In the genomic region with DNA sequence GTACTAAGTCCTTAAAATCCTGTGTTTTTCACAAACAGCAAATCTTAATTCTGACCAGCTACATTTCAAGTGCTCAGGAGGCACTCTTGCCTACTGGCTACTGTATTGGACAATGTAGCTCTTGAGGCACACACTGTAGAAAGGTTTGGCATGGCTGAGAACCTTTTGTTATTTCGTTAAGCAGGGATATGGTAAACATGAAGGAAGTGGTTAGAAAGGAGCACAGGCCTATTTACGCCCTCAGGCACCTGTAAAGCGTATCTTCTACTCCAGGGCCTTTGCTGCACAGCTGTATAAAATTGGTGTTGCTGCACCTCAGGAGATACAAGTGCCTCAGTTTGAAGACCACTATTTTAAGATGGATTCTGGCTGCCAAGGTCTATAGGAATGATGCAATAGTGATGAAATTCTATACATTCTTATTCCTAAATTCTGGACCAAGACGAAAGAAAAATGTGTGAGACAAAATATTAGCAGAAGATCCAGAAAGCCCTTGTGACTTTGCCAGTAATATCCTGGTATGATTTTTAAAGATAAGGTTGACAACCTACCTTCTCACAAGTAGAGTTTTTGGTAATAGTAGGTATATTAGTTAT, we compare ENCODE assay signal across 19 cellular contexts.
"Had no signal": no experiment of that assay in that cellular context is flagged by ENCODE, and none has a peak within 500 bp of the region (broad histone marks: within the 10 kb centered on the region; RNA-seq: fewer than 3 reads in every experiment).

No MANE protein-coding gene starts in this region.

- H3K4me3 ChIP-seq: body of pancreas, esophagus muscularis mucosa, left lung, neural progenitor cell, ovary, stomach, testis, upper lobe of left lung had no signal

- H3K4me3 Mint-ChIP-seq: activated T-cell treated with anti-CD3 and anti-CD28 coated beads, Interleukin-2, amount 50 U/mL, for 24 hours; neural progenitor cell had no signal

- DNase-seq: activated CD4-positive, CD25-positive, alpha-beta regulatory T cell treated with anti-CD3 and anti-CD28 coated beads, Interleukin-2, amount 50 U/mL, for 72 hours; activated effector memory CD4-positive, alpha-beta T cell treated with Interleukin-2 at 50 U/mL for 16 hours; activated T-cell treated with anti-CD3 and anti-CD28 coated beads, Interleukin-2, amount 50 U/mL, for 24 hours; amygdala; body of pancreas; caudate nucleus; hippocampal formation; kidney; left lung; naive B cell; ovary; stomach; T-helper 9 cell; testis; upper lobe of left lung had no signal

- H2AFZ ChIP-seq: neural progenitor cell had no signal

- ATAC-seq: activated naive CD4-positive, alpha-beta T cell treated with anti-CD3 and anti-CD28 coated beads, Interleukin-2, amount 50 U/mL, for 72 hours; body of pancreas; left lung; sciatic nerve had no signal

- H3K27ac ChIP-seq: body of pancreas, esophagus muscularis mucosa, left lung, neural progenitor cell, ovary, stomach, testis, upper lobe of left lung had no signal

- H3K27me3 Mint-ChIP-seq: activated T-cell treated with anti-CD3 and anti-CD28 coated beads, Interleukin-2, amount 50 U/mL, for 24 hours had no signal

- H3K9ac ChIP-seq: neural progenitor cell had no signal

- H3K36me3 Mint-ChIP-seq: naive B cell, neural progenitor cell had no signal

- H3K9me3 Mint-ChIP-seq: activated naive CD4-positive, alpha-beta T cell treated with anti-CD3 and anti-CD28 coated beads, Interleukin-2, amount 50 U/mL, for 72 hours; activated T-cell treated with anti-CD3 and anti-CD28 coated beads, Interleukin-2, amount 50 U/mL, for 24 hours; naive B cell; neural progenitor cell had no signal

- H3K9me3 ChIP-seq: body of pancreas, esophagus muscularis mucosa, left lung, ovary, stomach, testis, upper lobe of left lung had no signal

- H3K27ac Mint-ChIP-seq: activated naive CD4-positive, alpha-beta T cell treated with anti-CD3 and anti-CD28 coated beads, Interleukin-2, amount 50 U/mL, for 72 hours; activated T-cell treated with anti-CD3 and anti-CD28 coated beads, Interleukin-2, amount 50 U/mL, for 24 hours; neural progenitor cell had no signal

- H3K4me1 Mint-ChIP-seq: neural progenitor cell had no signal

- H3K4me1 ChIP-seq: body of pancreas, esophagus muscularis mucosa, left lung, neural progenitor cell, stomach, testis, upper lobe of left lung had no signal

- H3K27me3 ChIP-seq: body of pancreas, esophagus muscularis mucosa, left lung, neural progenitor cell, ovary, stomach, testis, upper lobe of left lung had no signal

- H3K4me2 ChIP-seq: neural progenitor cell had no signal

- H3K36me3 ChIP-seq: esophagus muscularis mucosa, left lung, neural progenitor cell, ovary, stomach, upper lobe of left lung had no signal
